In genomic region chr13:79336971-79337370, GRCh38 we compare ENCODE assay signal across 21 cellular contexts.
DNase-seq lines count a peak whose midpoint lies in the region; ATAC-seq and TF ChIP-seq lines count a peak whose summit lies in the region.
"Had no signal": no experiment of that assay in that cellular context is flagged by ENCODE, and none has a peak within 500 bp of the region (broad histone marks: within the 10 kb centered on the region; RNA-seq: fewer than 3 reads in every experiment).

No MANE protein-coding gene starts in this region.

- DNase-seq in NOMO-1 treated with DMSO at 0.1 percent for 48 hours (lab: John Stamatoyannopoulos, UW; ENCODE audit: unreplicated experiment) (peak; percentile 17), NOMO-1 treated with dmso at 0.1 percent for 144 hours (lab: John Stamatoyannopoulos, UW; ENCODE audit: unreplicated experiment) (no peak), MV-4-11 (lab: John Stamatoyannopoulos, UW) (peak; percentile 27), endodermal cell (peak; percentile 47), iPS-NIHi11 (ENCODE audit: low spot score) (no peak)
- no peak for DNase-seq in stimulated activated effector memory CD8-positive, alpha-beta T cell treated with anti-CD3 and anti-CD28 coated beads, Interleukin-12 subunit alpha, Interleukin-12 subunit beta, amount 100 ng/mL, for 72 hours (ENCODE audit: low spot score in 2 of 2)
- DNase-seq: activated CD4-positive, alpha-beta T cell treated with anti-CD3 and anti-CD28 coated beads, Interleukin-2, amount 50 U/mL, for 1 hour; activated gamma-delta T cell treated with Interleukin-2 at 50 U/mL for 16 hours; GOT3; heart right ventricle; immature natural killer cell; mucosa of descending colon; NCI-H1105 treated with DMSO at 0.1 percent for 48 hours; NCI-H2081 treated with DMSO at 0.1 percent for 48 hours; stimulated activated CD4-positive, alpha-beta T cell treated with anti-CD3 and anti-CD28 coated beads, Interleukin-1b, Interleukin-23, amount 100 ng/mL, for 48 hours; stimulated activated naive CD4-positive, alpha-beta T cell treated with Interleukin-2 at 50 U/mL for 16 hours had no signal

- peaks cover 5% of the 10 kb centered on the region for H3K4me1 Mint-ChIP-seq in endodermal cell
- peaks cover 5% of the 10 kb centered on the region for H3K4me1 Mint-ChIP-seq in stimulated activated effector memory CD8-positive, alpha-beta T cell treated with anti-CD3 and anti-CD28 coated beads, Interleukin-12 subunit alpha, Interleukin-12 subunit beta, amount 100 ng/mL, for 72 hours

- TF ChIP-seq CTCF in endodermal cell (conservative IDR thresholded peaks at IDR 0.05), result no peak

- no peak overlapping the region for H3K4me3 ChIP-seq in endodermal cell (ENCODE audit: low read length)
- H3K4me3 ChIP-seq: cardiac muscle cell, heart right ventricle, left lung, mucosa of descending colon had no signal

- H3K9me3 Mint-ChIP-seq in endodermal cell, result no peaks in the 10 kb centered on the region
- no peaks in the 10 kb centered on the region for H3K9me3 Mint-ChIP-seq in stimulated activated effector memory CD8-positive, alpha-beta T cell treated with anti-CD3 and anti-CD28 coated beads, Interleukin-12 subunit alpha, Interleukin-12 subunit beta, amount 100 ng/mL, for 72 hours
- H3K9me3 Mint-ChIP-seq: immature natural killer cell, T-cell had no signal

- peaks cover 96% of the 10 kb centered on the region for H3K36me3 ChIP-seq in endodermal cell (ENCODE audit: control insufficient read depth, insufficient read depth, low read length)

- no peak overlapping the region for H3K4me3 Mint-ChIP-seq in endodermal cell
- H3K4me3 Mint-ChIP-seq in stimulated activated effector memory CD8-positive, alpha-beta T cell treated with anti-CD3 and anti-CD28 coated beads, Interleukin-12 subunit alpha, Interleukin-12 subunit beta, amount 100 ng/mL, for 72 hours, result no peak overlapping the region
- H3K4me3 Mint-ChIP-seq: immature natural killer cell, T-cell had no signal

- H3K36me3 Mint-ChIP-seq in endodermal cell (ENCODE audit: low read depth), result peaks cover 69% of the 10 kb centered on the region
- H3K36me3 Mint-ChIP-seq in stimulated activated effector memory CD8-positive, alpha-beta T cell treated with anti-CD3 and anti-CD28 coated beads, Interleukin-12 subunit alpha, Interleukin-12 subunit beta, amount 100 ng/mL, for 72 hours, result peaks cover 100% of the 10 kb centered on the region

- ATAC-seq in stimulated activated effector memory CD8-positive, alpha-beta T cell treated with anti-CD3 and anti-CD28 coated beads, Interleukin-12 subunit alpha, Interleukin-12 subunit beta, amount 100 ng/mL, for 72 hours, result no peak
- no peak for ATAC-seq in GM18519 (IDR thresholded peaks at IDR 0.05; ENCODE audit: low FRiP score, unreplicated experiment)
- no peak for ATAC-seq in GM18909 (IDR thresholded peaks at IDR 0.05; ENCODE audit: poor library complexity, unreplicated experiment)
- ATAC-seq: heart right ventricle, left lung, mucosa of descending colon, T-cell had no signal

- H3K27ac ChIP-seq in endodermal cell (ENCODE audit: low read depth, low read length), result no peak overlapping the region
- H3K27ac ChIP-seq: cardiac muscle cell, heart right ventricle, left lung had no signal

- no peaks in the 10 kb centered on the region for H3K9me3 ChIP-seq in endodermal cell (ENCODE audit: control insufficient read depth, low read length)
- H3K9me3 ChIP-seq: heart right ventricle, left lung, mucosa of descending colon had no signal

- H3K27me3 Mint-ChIP-seq in endodermal cell (ENCODE audit: insufficient read depth), result no peaks in the 10 kb centered on the region
- H3K27me3 Mint-ChIP-seq: T-cell had no signal

- H3K27me3 ChIP-seq in endodermal cell (ENCODE audit: control insufficient read depth, insufficient read depth, low read length, poor library complexity, severe bottlenecking), result no peaks in the 10 kb centered on the region
- H3K27me3 ChIP-seq: cardiac muscle cell, heart right ventricle, left lung had no signal

- peak overlapping the region; percentile 16 for H3K27ac Mint-ChIP-seq in endodermal cell
- peak overlapping the region; percentile 39 for H3K27ac Mint-ChIP-seq in stimulated activated effector memory CD8-positive, alpha-beta T cell treated with anti-CD3 and anti-CD28 coated beads, Interleukin-12 subunit alpha, Interleukin-12 subunit beta, amount 100 ng/mL, for 72 hours
- H3K27ac Mint-ChIP-seq: immature natural killer cell, T-cell had no signal

- 94 to 100% methylated on average over 3 to 12 of the region's 12 CpGs for WGBS in endodermal cell (ENCODE audit: insufficient coverage in 1 of 2, insufficient read length in 1 of 2), 2 experiments

- no peaks in the 10 kb centered on the region for H3K4me1 ChIP-seq in endodermal cell (ENCODE audit: control insufficient read depth, insufficient read depth, low read length)
- H3K4me1 ChIP-seq: heart right ventricle, left lung had no signal

- no peak overlapping the region for H3K9ac ChIP-seq in endodermal cell (ENCODE audit: extremely low read depth, low read length, poor library complexity, severe bottlenecking)

Comparison
In these comparisons a context has a peak if more than half of its experiments do, and no peak if none do; other contexts are left out.
1. DNase-seq: peak in NOMO-1 treated with DMSO at 0.1 percent for 48 hours (single experiment), MV-4-11 (single experiment) and endodermal cell (single experiment); none in NOMO-1 treated with dmso at 0.1 percent for 144 hours (single experiment), stimulated activated effector memory CD8-positive, alpha-beta T cell treated with anti-CD3 and anti-CD28 coated beads, Interleukin-12 subunit alpha, Interleukin-12 subunit beta, amount 100 ng/mL, for 72 hours (0 of 2) and iPS-NIHi11 (single experiment).